24 cellular contexts compared by ENCODE assay signal in the genomic region with DNA sequence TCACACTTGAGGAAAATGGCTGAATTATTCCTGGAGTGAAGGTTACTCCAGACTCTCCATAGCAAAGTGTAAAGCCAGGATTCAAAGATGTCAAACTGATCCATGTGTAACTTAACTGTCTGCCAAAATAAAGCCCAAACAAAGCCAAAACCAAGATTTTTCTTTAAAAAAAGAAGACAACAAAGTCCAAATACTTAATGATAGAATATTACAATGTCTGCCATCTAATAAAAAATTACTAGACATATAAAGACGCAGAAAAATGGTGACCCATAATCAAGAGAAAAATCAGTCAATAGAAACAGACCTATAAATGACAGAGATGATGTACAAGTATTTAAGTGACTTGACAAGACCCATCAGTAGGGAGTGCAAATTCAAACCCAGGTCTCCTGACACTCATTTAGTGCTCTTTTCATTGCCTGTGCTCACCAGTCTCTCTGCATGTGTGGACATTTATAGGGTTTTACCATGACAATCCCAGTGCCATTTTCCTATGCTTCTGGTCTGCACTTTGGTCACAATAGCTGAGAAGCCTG.
"Had no signal": no experiment of that assay in that cellular context is flagged by ENCODE, and none has a peak within 500 bp of the region (broad histone marks: within the 10 kb centered on the region; RNA-seq: fewer than 3 reads in every experiment).

No MANE protein-coding gene starts in this region.

- H3K4me3 ChIP-seq: neural progenitor cell, ovary, psoas muscle, right lobe of liver, sigmoid colon, stomach, thoracic aorta, thyroid gland, tibial nerve, upper lobe of right lung, uterus had no signal

- DNase-seq: natural killer cell; occipital lobe; ovary; posterior cingulate gyrus; psoas muscle; right cardiac atrium; right lobe of liver; sigmoid colon; stimulated activated CD4-positive, alpha-beta T cell treated with anti-CD3 and anti-CD28 coated beads, Interleukin-15, amount 100 ng/mL, for 24 hours; stimulated activated CD4-positive, alpha-beta T cell treated with anti-CD3 and anti-CD28 coated beads, Interleukin-2, amount 100 ng/mL, for 24 hours; stimulated activated CD4-positive, alpha-beta T cell treated with anti-CD3 and anti-CD28 coated beads, Interleukin-2, amount 100 ng/mL, for 48 hours; stimulated activated CD4-positive, alpha-beta T cell treated with anti-CD3 and anti-CD28 coated beads, Interleukin-4, amount 100 ng/mL, for 24 hours; stimulated activated naive B cell treated with anti-CD40 and anti-IgM and Interleukin-4, amounts not matched to agents 10 μg/mL and 1 μg/mL and 100 μg/mL, for 72 hours; stimulated activated naive CD4-positive, alpha-beta T cell treated with Interleukin-2 at 50 U/mL for 16 hours; stomach; thyroid gland; upper lobe of right lung; uterus had no signal

- H3K4me1 ChIP-seq: uterus had no signal

- H3K27me3 ChIP-seq: neural progenitor cell, ovary, right lobe of liver, sigmoid colon, stomach, thyroid gland, tibial nerve, upper lobe of right lung, uterus had no signal

- FAIRE-seq: small intestine had no signal

- H3K4me2 ChIP-seq: neural progenitor cell had no signal

- ATAC-seq: natural killer cell; psoas muscle; right cardiac atrium; right lobe of liver; stimulated activated effector memory CD8-positive, alpha-beta T cell treated with anti-CD3 and anti-CD28 coated beads, Interleukin-12 subunit alpha, Interleukin-12 subunit beta, amount 100 ng/mL, for 72 hours; upper lobe of right lung had no signal

- H3K9ac ChIP-seq: neural progenitor cell, parathyroid adenoma had no signal

- H3K9me3 ChIP-seq: right lobe of liver, thyroid gland had no signal

- H2AFZ ChIP-seq: neural progenitor cell, parathyroid adenoma had no signal

- H3K79me2 ChIP-seq: parathyroid adenoma had no signal

- H3K27ac ChIP-seq: neural progenitor cell, ovary, parathyroid adenoma, psoas muscle, right lobe of liver, sigmoid colon, stomach, thoracic aorta, thyroid gland, tibial nerve, upper lobe of right lung, uterus had no signal

- H3K36me3 ChIP-seq: neural progenitor cell, ovary, right lobe of liver, sigmoid colon, stomach, thoracic aorta, thyroid gland, tibial nerve, upper lobe of right lung, uterus had no signal
